Comparison of ENCODE assay signal across 15 cellular contexts in the genomic region with DNA sequence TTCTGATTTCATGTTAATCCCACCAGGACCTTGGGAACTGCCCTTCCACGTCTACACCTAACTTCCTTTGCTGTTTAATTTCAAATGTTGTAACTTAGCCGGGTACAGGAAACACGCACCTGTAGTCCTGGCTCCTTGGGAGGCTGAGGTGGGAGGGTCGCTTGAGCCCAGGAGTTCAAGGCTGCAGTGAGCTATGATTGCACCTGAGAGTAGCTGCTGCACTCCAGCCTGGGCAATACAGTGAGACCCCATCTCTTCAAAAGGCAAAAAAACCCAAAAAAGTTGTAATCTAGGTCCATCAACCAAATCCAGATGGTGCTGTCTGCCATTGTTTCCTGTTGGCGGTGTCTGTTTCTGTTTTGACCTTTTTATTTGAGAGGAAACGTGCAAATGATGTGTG.
"Had no signal": no experiment of that assay in that cellular context is flagged by ENCODE, and none has a peak within 500 bp of the region (broad histone marks: within the 10 kb centered on the region; RNA-seq: fewer than 3 reads in every experiment).

No MANE protein-coding gene starts in this region.

- H3K9me3 Mint-ChIP-seq: endodermal cell, naive B cell, nephron had no signal

- DNase-seq: effector CD4-positive, alpha-beta T cell; endodermal cell; heart right ventricle; hypothalamus; kidney glomerular epithelial cell; mesendoderm; naive B cell; sigmoid colon; stimulated activated naive CD4-positive, alpha-beta T cell treated with Interleukin-2 at 50 U/mL for 16 hours; tibial artery; upper lobe of left lung; uterus had no signal

- H3K27ac Mint-ChIP-seq: nephron had no signal

- H3K4me1 Mint-ChIP-seq: endodermal cell had no signal

- H3K27ac ChIP-seq: coronary artery, heart right ventricle, neutrophil, sigmoid colon, uterus had no signal

- H3K27me3 Mint-ChIP-seq: naive B cell had no signal

- H3K4me3 Mint-ChIP-seq: endodermal cell, naive B cell, nephron had no signal

- ATAC-seq: heart right ventricle had no signal
